1 cellular context compared by ENCODE assay signal in genomic region chr13:100808330-100808729, GRCh38.
TF ChIP-seq lines count a peak whose summit lies in the region.

No MANE protein-coding gene starts in this region.

TF ChIP-seq in HepG2, 621 proteins besides CTCF, POLR2A, EP300 and RAD21 (continued from another document):
- TF ChIP-seq PATZ1 (CRISPR knock-in tag; IDR thresholded peaks at IDR 0.05) (peak; percentile 31; the same call in 1 of the 2 replicates), HMG20A (CRISPR knock-in tag; IDR thresholded peaks at IDR 0.05; ENCODE audit: borderline replicate concordance) (peak; percentile 50; the same call in 1 of the 2 replicates), SP5 (CRISPR knock-in tag; IDR thresholded peaks at IDR 0.05; ENCODE audit: borderline replicate concordance, low read depth) (no peak), ZFP62 (CRISPR knock-in tag; IDR thresholded peaks at IDR 0.05) (no peak), THAP11 (CRISPR knock-in tag; IDR thresholded peaks at IDR 0.05) (no peak), HMGXB3 (CRISPR knock-in tag; IDR thresholded peaks at IDR 0.05; ENCODE audit: borderline replicate concordance) (no peak), CREB1 (IDR thresholded peaks at IDR 0.05) (no peak), CREB1 (CRISPR knock-in tag; IDR thresholded peaks at IDR 0.05) (no peak), GATA4 (IDR thresholded peaks at IDR 0.05; ENCODE audit: borderline replicate concordance, low read depth) (no peak), HDAC1 (CRISPR knock-in tag; IDR thresholded peaks at IDR 0.05) (0 out of 2 replicates have a peak, but pooled peaks have one; percentile 17), ZNF75D (CRISPR knock-in tag; IDR thresholded peaks at IDR 0.05; ENCODE audit: borderline replicate concordance) (no peak)
